8 cellular contexts compared by ENCODE assay signal in the genomic region with DNA sequence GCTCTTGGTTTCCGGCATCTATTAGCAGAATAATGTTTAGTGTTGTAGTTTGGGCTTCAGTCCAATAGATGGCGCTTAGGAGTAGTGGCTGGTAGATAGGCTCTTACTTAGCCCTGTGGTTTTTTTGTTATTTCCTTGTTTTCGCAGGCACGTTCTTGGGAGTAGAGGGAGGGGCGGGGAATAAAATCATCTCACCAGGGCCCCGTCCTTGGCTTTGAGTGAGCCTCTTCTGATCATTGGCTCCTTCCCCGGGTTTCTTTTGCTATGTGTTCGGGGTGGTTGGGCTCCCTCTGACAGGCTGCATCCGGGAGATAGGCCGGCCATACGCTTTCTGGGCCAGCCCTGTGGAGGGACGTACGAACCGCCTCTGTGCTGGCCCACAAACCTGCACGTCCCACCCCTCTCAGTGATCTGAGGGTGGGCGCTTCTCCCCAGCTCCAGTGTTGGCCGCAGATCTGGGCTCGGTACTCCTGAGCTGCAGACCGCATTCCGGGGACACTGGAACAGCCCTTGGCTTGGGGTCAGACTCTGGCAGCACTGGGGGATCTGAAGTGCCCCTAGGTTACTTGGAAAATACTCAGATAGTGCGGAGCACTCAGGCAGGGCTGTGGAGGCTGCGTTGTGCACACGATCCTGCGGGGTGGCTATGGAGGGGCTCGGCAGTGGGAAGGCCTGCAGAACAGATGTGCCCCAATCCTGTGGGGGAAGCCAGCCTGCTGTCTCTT.
DNase-seq lines count a peak whose midpoint lies in the region; TF ChIP-seq lines count a peak whose summit lies in the region.

No MANE protein-coding gene starts in this region.

- H3K36me3 ChIP-seq in liver (ENCODE audit: control insufficient read depth in 4 of 4, insufficient read depth in 3 of 4, low read depth in 1 of 4, low read length in 3 of 4): no peaks in the 10 kb centered on the region

- WGBS in liver: 78% methylated on average over 25 of the region's 25 CpGs

- H3K4me3 ChIP-seq in HFF-Myc (replicated peaks; ENCODE audit: low read depth, low read length) (no peak overlapping the region), choroid plexus epithelial cell (ENCODE audit: low read depth, low read length) (no peak overlapping the region), liver (ENCODE audit: low read depth in 1 of 3, low read length in 3 of 3) (no peak overlapping the region)

- DNase-seq in Ammon's horn (ENCODE audit: low spot score) (peak; percentile 58), HFF-Myc (ENCODE audit: extremely low read depth, low read depth) (peak; percentile 65), LHCN-M2 (ENCODE audit: low read depth) (peak; percentile 80), RPMI7951 (ENCODE audit: low read depth) (peak; percentile 75), choroid plexus epithelial cell (ENCODE audit: low read depth) (peak; percentile 91)
- no peak for DNase-seq in stimulated activated CD8-positive, alpha-beta memory T cell treated with anti-CD3 and anti-CD28 coated beads, Interleukin-4, amount 100 ng/mL, for 48 hours

- TF ChIP-seq RAD21 in liver (IDR thresholded peaks at IDR 0.05): peak; percentile 57 to 72

- no peak overlapping the region for H3K9ac ChIP-seq in liver (ENCODE audit: low read depth in 1 of 2, low read length in 2 of 2)

- H3K4me1 ChIP-seq in liver (ENCODE audit: control insufficient read depth in 4 of 4, insufficient read depth in 4 of 4, low read length in 3 of 4): no peaks in the 10 kb centered on the region

- H3K9me3 ChIP-seq in liver (ENCODE audit: control insufficient read depth in 4 of 4, low read length in 3 of 4): no peaks in the 10 kb centered on the region

- TF ChIP-seq CTCF in GM12874 (IDR thresholded peaks at IDR 0.05; ENCODE audit: insufficient read depth, low read depth, low read length) (peak; percentile 71), HFF-Myc (IDR thresholded peaks at IDR 0.05; ENCODE audit: low read depth, low read length, missing control alignments) (peak; percentile 77), choroid plexus epithelial cell (conservative IDR thresholded peaks at IDR 0.05; ENCODE audit: low read depth, low read length) (peak; percentile 82), liver (IDR thresholded peaks at IDR 0.05; ENCODE audit: low read depth, low read length, missing input control) (peak; percentile 45)

- no peak overlapping the region for H3K27ac ChIP-seq in liver (ENCODE audit: low read depth in 1 of 2, low read length in 2 of 2)

- H3K27me3 ChIP-seq in liver (ENCODE audit: control insufficient read depth in 4 of 4, insufficient read depth in 4 of 4, low read length in 3 of 4): no peaks in the 10 kb centered on the region

TF ChIP-seq in liver, 16 proteins besides CTCF, POLR2A, EP300 and RAD21:
- no peak for TF ChIP-seq TAF1 (conservative IDR thresholded peaks at IDR 0.05)
- no peak for TF ChIP-seq FOXA1 (IDR thresholded peaks at IDR 0.05)
- TF ChIP-seq RXRA (IDR thresholded peaks at IDR 0.05): no peak
- no peak for TF ChIP-seq REST (IDR thresholded peaks at IDR 0.05)
- TF ChIP-seq FOXA2 (IDR thresholded peaks at IDR 0.05): no peak
- no peak for TF ChIP-seq SP1 (IDR thresholded peaks at IDR 0.05)
- no peak for TF ChIP-seq JUND (IDR thresholded peaks at IDR 0.05)
